9 cellular contexts compared by ENCODE assay signal in the genomic region with DNA sequence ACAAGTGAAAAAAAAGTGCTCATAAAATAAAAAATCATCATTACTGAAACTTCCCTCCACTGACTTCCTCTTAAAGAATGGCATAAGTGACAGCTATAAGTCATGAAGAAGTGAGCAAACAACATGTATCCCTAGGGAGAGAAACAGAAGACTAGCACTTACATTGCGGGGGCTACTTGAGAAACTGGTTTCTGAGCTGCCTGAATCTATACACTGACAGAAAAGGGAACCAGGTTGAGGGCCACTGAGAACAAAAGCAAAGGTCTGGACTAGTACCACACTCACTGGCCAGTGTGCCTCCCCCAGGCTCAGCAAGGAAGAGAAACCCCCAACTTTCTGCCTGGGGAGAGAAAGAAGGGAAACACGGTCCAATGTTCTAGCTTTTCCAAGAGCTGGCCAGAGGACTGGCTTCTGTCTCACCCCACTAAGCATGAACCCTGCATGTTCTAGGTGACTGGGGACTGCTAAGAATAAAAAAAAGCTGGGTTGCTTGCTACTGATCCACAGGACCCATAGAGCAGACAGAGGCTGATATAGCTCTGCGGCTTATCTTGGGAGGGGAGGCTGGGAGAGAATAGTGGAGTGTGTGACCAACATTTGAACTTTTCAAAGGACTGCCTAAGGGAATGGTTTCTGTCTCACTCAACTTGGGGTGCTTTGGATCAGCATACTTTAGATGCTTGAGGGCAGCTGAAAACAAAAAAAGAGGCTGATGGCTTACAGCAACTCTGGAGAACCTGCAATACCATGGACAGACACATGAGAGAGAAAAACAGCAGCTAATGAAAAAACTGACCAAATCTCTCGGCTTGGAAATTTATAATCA. TPM values are rescaled to one million over a fixed set of nuclear protein-coding genes. Genes with fewer than 3 reads are reported as not detected.
DNase-seq lines count a peak whose midpoint lies in the region; ATAC-seq and TF ChIP-seq lines count a peak whose summit lies in the region.
"Had no signal": no experiment of that assay in that cellular context is flagged by ENCODE, and none has a peak within 500 bp of the region (broad histone marks: within the 10 kb centered on the region; RNA-seq: fewer than 3 reads in every experiment).

No MANE protein-coding gene starts in this region.

- TF ChIP-seq POLR2A in thyroid gland (IDR thresholded peaks at IDR 0.05) = no peak
- no peak for TF ChIP-seq POLR2A in gastrocnemius medialis (IDR thresholded peaks at IDR 0.05)

- H3K27me3 ChIP-seq in BLaER1 treated with 17β-estradiol and CSF1 and Interleukin-3, amounts not matched to agents 10 nM and 100 nM = no peaks in the 10 kb centered on the region
- H3K27me3 ChIP-seq in thyroid gland = no peaks in the 10 kb centered on the region
- H3K27me3 ChIP-seq in gastrocnemius medialis = no peaks in the 10 kb centered on the region

- H3K4me3 ChIP-seq in BLaER1 treated with 17β-estradiol and CSF1 and Interleukin-3, amounts not matched to agents 10 nM and 100 nM = peak overlapping the region in 2 of 10 experiments; percentile 9 to 17; a peak in 1 of 20 replicates
- H3K4me3 ChIP-seq in fibroblast of pulmonary artery (replicated peaks; ENCODE audit: low read depth, low read length) (no peak overlapping the region), thyroid gland (replicated peaks in 1 of 3) (no peak overlapping the region), gastrocnemius medialis (no peak overlapping the region)

- peak overlapping the region; percentile 70 to 86 (median 80) for H3K4me2 ChIP-seq in BLaER1 treated with 17β-estradiol and CSF1 and Interleukin-3, amounts not matched to agents 10 nM and 100 nM

- H3K4me1 ChIP-seq in BLaER1 treated with 17β-estradiol and CSF1 and Interleukin-3, amounts not matched to agents 10 nM and 100 nM = peaks cover 32 to 45% (median 37%) of the 10 kb centered on the region in 10 experiments
- H3K4me1 ChIP-seq in thyroid gland = no peaks in the 10 kb centered on the region
- no peaks in the 10 kb centered on the region for H3K4me1 ChIP-seq in gastrocnemius medialis

- 84 to 87% methylated on average over 4 of the region's 4 CpGs for WGBS in thyroid gland, 2 donors

- peak; percentile 13 for TF ChIP-seq CTCF in fibroblast of pulmonary artery (IDR thresholded peaks at IDR 0.05; ENCODE audit: low read length, missing control alignments)
- no peak for TF ChIP-seq CTCF in thyroid gland (IDR thresholded peaks at IDR 0.05)
- no peak for TF ChIP-seq CTCF in gastrocnemius medialis (IDR thresholded peaks at IDR 0.05 in 4 of 5, conservative IDR thresholded peaks at IDR 0.05 in 1 of 5)

- peak overlapping the region; percentile 35 to 83 (median 80); a peak in 21 of 22 replicates for H3K27ac ChIP-seq in BLaER1 treated with 17β-estradiol and CSF1 and Interleukin-3, amounts not matched to agents 10 nM and 100 nM
- H3K27ac ChIP-seq in thyroid gland = no peak overlapping the region
- no peak overlapping the region for H3K27ac ChIP-seq in gastrocnemius medialis

- H3K36me3 ChIP-seq in BLaER1 treated with 17β-estradiol and CSF1 and Interleukin-3, amounts not matched to agents 10 nM and 100 nM = peaks cover 4 to 58% (median 38%) of the 10 kb centered on the region in 11 experiments; a peak in 20 of 22 replicates
- H3K36me3 ChIP-seq in thyroid gland (no peaks in the 10 kb centered on the region), gastrocnemius medialis (peaks cover 0 to 4% of the 10 kb centered on the region in 2 donors)

- in situ Hi-C loops in gastrocnemius medialis (cut with MboI; ENCODE audit: low sequenced_read_pairs in 4 of 4) = no loop called here

- peak; percentile 95 for ATAC-seq in GM21390 (IDR thresholded peaks at IDR 0.05; ENCODE audit: unreplicated experiment)
- ATAC-seq in HG03469 (IDR thresholded peaks at IDR 0.05; ENCODE audit: unreplicated experiment) = peak; percentile 89
- ATAC-seq in gastrocnemius medialis = no peak

- H4K20me1 ChIP-seq in BLaER1 treated with 17β-estradiol and CSF1 and Interleukin-3, amounts not matched to agents 10 nM and 100 nM = peaks cover 0 to 30% (median 3%) of the 10 kb centered on the region in 11 experiments; a peak in 12 of 22 replicates

- intact Hi-C loops in thyroid gland (cut with DNase I) (no loop called here), gastrocnemius medialis (cut with DNase I; ENCODE audit: low total_unique reads) (no loop called here)

- DNase-seq in fibroblast of pulmonary artery (ENCODE audit: low read depth) (peak; percentile 39), thyroid gland (no peak), NCI-H2081 treated with DMSO at 0.1 percent for 48 hours (lab: John Stamatoyannopoulos, UW) (no peak), KG1 (lab: John Stamatoyannopoulos, UW) (no peak), gastrocnemius medialis (no peak)
- DNase-seq: hypothalamus had no signal

- H3K9me3 ChIP-seq in BLaER1 treated with 17β-estradiol and CSF1 and Interleukin-3, amounts not matched to agents 10 nM and 100 nM (replicated peaks in 1 of 11) = no peaks in the 10 kb centered on the region
- H3K9me3 ChIP-seq in thyroid gland = no peaks in the 10 kb centered on the region
- no peaks in the 10 kb centered on the region for H3K9me3 ChIP-seq in gastrocnemius medialis

- H3K9ac ChIP-seq in BLaER1 treated with 17β-estradiol and CSF1 and Interleukin-3, amounts not matched to agents 10 nM and 100 nM = peak overlapping the region; percentile 56 to 78 (median 67); a peak in 21 of 22 replicates

RNA-seq across cellular contexts. Expression of a gene that starts 8.1 kb away (rescaled TPM):
- 10 to 100 TPM in 3 of 4 donors, 1 to 10 TPM in 1; 9.6 to 18.4 (median 10.5) TPM for total RNA-seq in thyroid gland
- 1 to 10 TPM; 1.8 to 5.8 (median 2.3) TPM for total RNA-seq in gastrocnemius medialis

Comparison
In these comparisons a context has a peak if more than half of its experiments do, and no peak if none do; other contexts are left out.
1. H3K27ac ChIP-seq: peak in BLaER1 treated with 17β-estradiol and CSF1 and Interleukin-3, amounts not matched to agents 10 nM and 100 nM (11 of 11); none in thyroid gland (0 of 3) and gastrocnemius medialis (0 of 4).
2. ATAC-seq: peak in GM21390 (single experiment) and HG03469 (single experiment); none in gastrocnemius medialis (0 of 2).